ENCODE assay signal across 21 cellular contexts in genomic region chr22:44712962-44713361, GRCh38. TPM values are rescaled to one million over a fixed set of nuclear protein-coding genes. Genes with fewer than 3 reads are reported as not detected.
"Had no signal": no experiment of that assay in that cellular context is flagged by ENCODE, and none has a peak within 500 bp of the region (broad histone marks: within the 10 kb centered on the region; RNA-seq: fewer than 3 reads in every experiment).

No MANE protein-coding gene starts in this region.

- H3K36me3 ChIP-seq: breast epithelium, left ventricle myocardium inferior, right atrium auricular region, transverse colon had no signal

- H3K27ac Mint-ChIP-seq: activated CD4-positive, alpha-beta memory T cell treated with anti-CD3 and anti-CD28 coated beads for 36 hours had no signal

- H3K27me3 ChIP-seq: breast epithelium, right atrium auricular region, testis, transverse colon had no signal

- ATAC-seq: activated T-cell treated with anti-CD3 and anti-CD28 coated beads, Interleukin-2, amount 50 U/mL, for 4 hours; activated T-helper 17 cell treated with anti-CD3 and anti-CD28 coated beads, Interleukin-2, amount 50 U/mL, for 72 hours; stimulated activated naive CD8-positive, alpha-beta T cell treated with anti-CD3 and anti-CD28 coated beads, Interleukin-15, Interleukin-2, amounts not matched to agents 100 U/mL and 50 U/mL, for 24 hours had no signal

- H3K4me3 Mint-ChIP-seq: activated CD4-positive, alpha-beta memory T cell treated with anti-CD3 and anti-CD28 coated beads for 36 hours; activated T-cell treated with anti-CD3 and anti-CD28 coated beads, Interleukin-2, amount 50 U/mL, for 4 hours; activated T-helper 17 cell treated with anti-CD3 and anti-CD28 coated beads, Interleukin-2, amount 50 U/mL, for 72 hours; neural crest cell had no signal

- H3K4me1 Mint-ChIP-seq: neural crest cell had no signal

- H3K27ac ChIP-seq: left ventricle myocardium inferior, right atrium auricular region, testis had no signal

- H3K4me2 ChIP-seq: smooth muscle cell had no signal

- H3K4me3 ChIP-seq: breast epithelium, left ventricle myocardium inferior, mucosa of descending colon, right atrium auricular region, smooth muscle cell, testis, transverse colon had no signal

- H3K27me3 Mint-ChIP-seq: activated CD4-positive, alpha-beta memory T cell treated with anti-CD3 and anti-CD28 coated beads for 36 hours; activated T-helper 17 cell treated with anti-CD3 and anti-CD28 coated beads, Interleukin-2, amount 50 U/mL, for 72 hours had no signal

- H3K36me3 Mint-ChIP-seq: activated CD4-positive, alpha-beta memory T cell treated with anti-CD3 and anti-CD28 coated beads for 36 hours had no signal

- DNase-seq: activated CD4-positive, alpha-beta memory T cell treated with anti-CD3 and anti-CD28 coated beads for 36 hours; activated CD4-positive, alpha-beta T cell treated with anti-CD3 and anti-CD28 coated beads for 4 hours; activated CD4-positive, CD25-positive, alpha-beta regulatory T cell; activated gamma-delta T cell treated with Interleukin-2 at 50 U/mL for 16 hours; activated naive CD4-positive, alpha-beta T cell treated with anti-CD3 and anti-CD28 coated beads, Interleukin-2, amount 50 U/mL, for 16 hours; activated T-cell treated with anti-CD3 and anti-CD28 coated beads, Interleukin-2, amount 50 U/mL, for 4 hours; amniotic stem cell; central memory CD4-positive, alpha-beta T cell; dermis blood vessel endothelial cell; effector CD4-positive, alpha-beta T cell; left ventricle myocardium inferior; mucosa of descending colon; stimulated activated naive CD8-positive, alpha-beta T cell treated with anti-CD3 and anti-CD28 coated beads, Interleukin-15, Interleukin-2, amounts not matched to agents 100 U/mL and 50 U/mL, for 24 hours; testis; transverse colon had no signal

- H3K9me3 Mint-ChIP-seq: activated CD4-positive, alpha-beta memory T cell treated with anti-CD3 and anti-CD28 coated beads for 36 hours; activated T-cell treated with anti-CD3 and anti-CD28 coated beads, Interleukin-2, amount 50 U/mL, for 4 hours; activated T-helper 17 cell treated with anti-CD3 and anti-CD28 coated beads, Interleukin-2, amount 50 U/mL, for 72 hours; neural crest cell had no signal

- H3K9me3 ChIP-seq: breast epithelium, left ventricle myocardium inferior, mucosa of descending colon, right atrium auricular region, testis, transverse colon had no signal

- H3K4me1 ChIP-seq: left ventricle myocardium inferior, testis had no signal

RNA-seq across cellular contexts. Expression of gene ARHGAP8, which starts 39.4 kb away (rescaled TPM):
- total RNA-seq: dermis blood vessel endothelial cell, left ventricle myocardium inferior, lung microvascular endothelial cell had no signal
